Comparison of ENCODE assay signal across 9 cellular contexts in genomic region chr19:51692065-51692915, GRCh38. TPM values are rescaled to one million over a fixed set of nuclear protein-coding genes. Genes with fewer than 3 reads are reported as not detected.
A peak's percentile ranks its signal among the peaks of the same experiment; 100 is the strongest.
DNase-seq lines count a peak whose midpoint lies in the region; ATAC-seq and TF ChIP-seq lines count a peak whose summit lies in the region.
"Had no signal": no experiment of that assay in that cellular context is flagged by ENCODE, and none has a peak within 500 bp of the region (broad histone marks: within the 10 kb centered on the region; RNA-seq: fewer than 3 reads in every experiment).

No MANE protein-coding gene starts in this region.

- H2BK15ac ChIP-seq in mesendoderm (replicated peaks; ENCODE audit: low read depth), result no peak overlapping the region

- H3K9ac ChIP-seq in HUES6 (ENCODE audit: low read length), result peak overlapping the region; percentile 13
- H3K9ac ChIP-seq in mesendoderm (ENCODE audit: low read length), result peak overlapping the region; percentile 24

- H3K27me3 ChIP-seq in HUES6 (ENCODE audit: control insufficient read depth, insufficient read depth, low read length) (no peaks in the 10 kb centered on the region), breast epithelium (no peaks in the 10 kb centered on the region), mesendoderm (ENCODE audit: insufficient read depth, low read length, poor library complexity) (no peaks in the 10 kb centered on the region), thyroid gland (no peaks in the 10 kb centered on the region)
- H3K27me3 ChIP-seq: SJSA1 had no signal

- intact Hi-C loops in breast epithelium (cut with DNase I; ENCODE audit: low total_unique reads), result no loop called here
- intact Hi-C loops in thyroid gland (cut with DNase I), result no loop called here

- peaks cover 31% of the 10 kb centered on the region for H3K79me1 ChIP-seq in mesendoderm (ENCODE audit: low read length)

- H3K4me2 ChIP-seq in mesendoderm (ENCODE audit: low read length), result no peak overlapping the region

- H2AK5ac ChIP-seq in mesendoderm (ENCODE audit: low read length), result no peak overlapping the region

- H3K56ac ChIP-seq in mesendoderm (ENCODE audit: low read length), result peak overlapping the region; percentile 93

- TF ChIP-seq CTCF in breast epithelium (IDR thresholded peaks at IDR 0.05), result no peak
- no peak for TF ChIP-seq CTCF in thyroid gland (IDR thresholded peaks at IDR 0.05)

- no peak overlapping the region for H4K5ac ChIP-seq in mesendoderm (ENCODE audit: low read length)

- no peak overlapping the region for H2BK120ac ChIP-seq in mesendoderm (ENCODE audit: low read depth, low read length)

- peak overlapping the region; percentile 84 for H3K4me3 ChIP-seq in HUES6 (ENCODE audit: low read depth, low read length)
- H3K4me3 ChIP-seq in breast epithelium, result peak overlapping the region; percentile 90 to 100 (median 93)
- no peak overlapping the region for H3K4me3 ChIP-seq in mesendoderm (ENCODE audit: low read length)
- H3K4me3 ChIP-seq in thyroid gland (replicated peaks in 1 of 3), result no peak overlapping the region

- peaks cover 32% of the 10 kb centered on the region for H3K36me3 ChIP-seq in HUES6 (ENCODE audit: control insufficient read depth, insufficient read depth, low read length)
- H3K36me3 ChIP-seq in breast epithelium, result no peaks in the 10 kb centered on the region
- peaks cover 2% of the 10 kb centered on the region for H3K36me3 ChIP-seq in mesendoderm (ENCODE audit: control insufficient read depth, insufficient read depth, low read length)
- peaks cover 13 to 26% of the 10 kb centered on the region in 2 donors for H3K36me3 ChIP-seq in thyroid gland

- peaks cover 22% of the 10 kb centered on the region for H3K4me1 ChIP-seq in HUES6 (ENCODE audit: control insufficient read depth, insufficient read depth, low read length)
- peaks cover 12 to 18% of the 10 kb centered on the region in 2 donors for H3K4me1 ChIP-seq in breast epithelium
- peaks cover 6% of the 10 kb centered on the region for H3K4me1 ChIP-seq in mesendoderm (ENCODE audit: control insufficient read depth, low read depth, low read length)
- peaks cover 28 to 29% of the 10 kb centered on the region in 2 donors for H3K4me1 ChIP-seq in thyroid gland

- no peak overlapping the region for H3K4ac ChIP-seq in mesendoderm (ENCODE audit: low read depth, low read length)

- no peak for TF ChIP-seq POLR2A in breast epithelium (IDR thresholded peaks at IDR 0.05)
- TF ChIP-seq POLR2A in thyroid gland (IDR thresholded peaks at IDR 0.05), result no peak

- H3K79me2 ChIP-seq in mesendoderm (ENCODE audit: control insufficient read depth, insufficient read depth, low read length), result peaks cover 33% of the 10 kb centered on the region

- DNase-seq in breast epithelium (ENCODE audit: low spot score in 2 of 2) (no peak), mesendoderm (no peak), thyroid gland (no peak), CD1c-positive myeloid dendritic cell (ENCODE audit: extremely low spot score) (no peak), cerebellar nuclear complex (lab: John Stamatoyannopoulos, UW) (no peak)
- DNase-seq: NCI-H1092 treated with DMSO at 0.1 percent for 48 hours had no signal

- H2BK5ac ChIP-seq in mesendoderm (ENCODE audit: low read length), result no peak overlapping the region

- WGBS in mesendoderm (ENCODE audit: extremely low coverage, insufficient coverage, low lambda C conversion rate), result no CpG with 5 or more reads among the region's 26 CpGs
- WGBS in thyroid gland, 2 donors, result 76 to 78% methylated on average over 16 to 23 of the region's 26 CpGs

- no peak for ATAC-seq in GM21619 (IDR thresholded peaks at IDR 0.05; ENCODE audit: unreplicated experiment)

- H3K27ac ChIP-seq in HUES6 (ENCODE audit: low read depth, low read length) (no peak overlapping the region), breast epithelium (peak overlapping the region; percentile 96 to 99), mesendoderm (ENCODE audit: low read depth, low read length) (no peak overlapping the region), thyroid gland (peak overlapping the region in 2 of 3 donors; percentile 94 to 99)

- no peak overlapping the region for H3K23ac ChIP-seq in mesendoderm (ENCODE audit: low read length)

- H3K18ac ChIP-seq in mesendoderm (ENCODE audit: low read length), result no peak overlapping the region

- no peaks in the 10 kb centered on the region for H3K9me3 ChIP-seq in HUES6 (ENCODE audit: control insufficient read depth, insufficient read depth, low read depth, low read length)
- H3K9me3 ChIP-seq in breast epithelium, result no peaks in the 10 kb centered on the region
- H3K9me3 ChIP-seq in thyroid gland, result no peaks in the 10 kb centered on the region
- H3K9me3 ChIP-seq: SJSA1 had no signal

- no peak overlapping the region for H4K8ac ChIP-seq in mesendoderm (ENCODE audit: low read depth, low read length)

RNA-seq across cellular contexts. Expression of gene SPACA6, which starts 0.8 kb away (rescaled TPM):
- total RNA-seq in breast epithelium, result 10 to 100 TPM in 2 of 3 donors, 1 to 10 TPM in 1; 9.1 to 29.3 (median 27.2) TPM
- polyA plus RNA-seq in mesendoderm (2013, experiment 1 of 2), result 2.2 TPM
- 1.7 TPM for polyA plus RNA-seq in mesendoderm (2013, experiment 2 of 2)
- total RNA-seq in thyroid gland, result 10 to 100 TPM; 11.9 to 26.2 (median 20.4) TPM

RNA-seq across cellular contexts. Expression of gene HAS1, which starts 31.5 kb away (rescaled TPM):
- total RNA-seq in breast epithelium (10 to 100 TPM in 1 of 3 donors, 1 to 10 TPM in 1, under 1 TPM in 1; 0.33 to 61.8 (median 4.2) TPM), thyroid gland (1 to 10 TPM in 2 of 4 donors, not detected in 2; 1.1 to 1.5 TPM)
- polyA plus RNA-seq in mesendoderm (2013, experiment 1 of 2), result 0.10 TPM
- 0.10 TPM for polyA plus RNA-seq in mesendoderm (2013, experiment 2 of 2)
- total RNA-seq: SJSA1 had no signal

RNA-seq across cellular contexts. Expression of gene SIGLEC14, which starts 45.7 kb away (rescaled TPM):
- 1 to 10 TPM in 2 of 3 donors, not detected in 1; 2.0 to 5.9 TPM for total RNA-seq in breast epithelium
- 0.01 TPM for polyA plus RNA-seq in mesendoderm (2013, experiment 1 of 2)
- 0.03 TPM for polyA plus RNA-seq in mesendoderm (2013, experiment 2 of 2)
- 1 to 10 TPM in 2 of 4 donors, under 1 TPM in 1, not detected in 1; 0.22 to 6.2 (median 1.7) TPM for total RNA-seq in thyroid gland
- total RNA-seq: SJSA1 had no signal

RNA-seq across cellular contexts. Expression of gene FPR1, which starts 59.4 kb away (rescaled TPM):
- total RNA-seq in breast epithelium (10 to 100 TPM in 2 of 3 donors, 1 to 10 TPM in 1; 6.0 to 14.9 (median 13.1) TPM), thyroid gland (1 to 10 TPM; 1.7 to 5.8 (median 3.3) TPM)
- not detected for polyA plus RNA-seq in mesendoderm (2013, experiment 1 of 2)
- polyA plus RNA-seq in mesendoderm (2013, experiment 2 of 2), result 0.01 TPM
- total RNA-seq: SJSA1 had no signal

Comparison
In these comparisons a context has a peak if more than half of its experiments do, and no peak if none do; other contexts are left out.
1. H3K27ac ChIP-seq: peak in breast epithelium (2 of 2) and thyroid gland (2 of 3); none in HUES6 (single experiment) and mesendoderm (single experiment).
2. H3K4me3 ChIP-seq: peak in HUES6 (single experiment) and breast epithelium (3 of 3); none in mesendoderm (single experiment) and thyroid gland (0 of 3).